Comparison of ENCODE assay signal across 9 cellular contexts in the genomic region with DNA sequence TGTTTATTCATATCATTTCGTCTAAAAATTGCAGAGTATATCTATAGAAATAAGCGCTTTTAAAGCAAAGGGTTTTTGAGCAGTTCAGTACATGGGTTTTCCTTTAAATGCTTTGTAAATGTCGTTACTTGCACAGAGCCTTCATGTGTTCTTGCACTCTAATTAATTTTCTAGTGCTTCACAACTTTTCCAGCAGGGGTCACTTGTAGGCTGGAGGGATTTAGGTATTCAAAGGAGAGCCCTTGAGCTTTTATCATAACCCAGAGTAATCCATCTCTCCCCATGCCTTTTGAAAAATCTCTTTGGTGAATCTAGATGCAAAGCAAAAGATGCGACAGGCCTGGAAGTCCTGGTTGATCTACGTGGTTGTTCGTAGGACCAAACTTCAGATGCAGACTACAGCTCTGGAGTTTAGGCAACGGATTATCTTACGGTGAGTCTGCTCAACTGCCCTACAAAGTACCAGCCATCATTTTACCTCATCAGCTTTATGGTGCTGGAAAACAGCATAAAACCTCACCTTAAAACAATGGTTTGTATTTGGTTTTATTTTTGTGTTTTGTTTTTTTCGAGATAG.
DNase-seq lines count a peak whose midpoint lies in the region; ATAC-seq and TF ChIP-seq lines count a peak whose summit lies in the region.
"Had no signal": no experiment of that assay in that cellular context is flagged by ENCODE, and none has a peak within 500 bp of the region (broad histone marks: within the 10 kb centered on the region; RNA-seq: fewer than 3 reads in every experiment).

No MANE protein-coding gene starts in this region.

- TF ChIP-seq POLR2A in right lobe of liver (IDR thresholded peaks at IDR 0.05): no peak

- intact Hi-C loops in MCF 10A (cut with micrococcal nuclease) (loop anchor here (1.0 to 5.0 kb wide), 3 partner anchors 76 to 414 kb away; no protein-coding TSS in a partner anchor), right lobe of liver (cut with DNase I) (no loop called here)

- no peaks in the 10 kb centered on the region for H3K36me3 ChIP-seq in right lobe of liver

- H3K4me3 ChIP-seq in right lobe of liver: no peak overlapping the region

- peaks cover 10% of the 10 kb centered on the region for H3K4me1 Mint-ChIP-seq in MCF 10A (ENCODE audit: insufficient read depth, unreplicated experiment)

- CTCF ChIA-PET in MCF 10A (lab: Yijun Ruan, JAX): interaction anchor here (0.7 to 3.0 kb wide), 16 partner anchors 10 to 416 kb away, joined by 3 to 13 read pairs (median 4); no protein-coding TSS in a partner anchor

- H3K27ac ChIP-seq in right lobe of liver: no peak overlapping the region

- H3K27me3 Mint-ChIP-seq in MCF 10A (ENCODE audit: insufficient read depth, unreplicated experiment): no peaks in the 10 kb centered on the region
- H3K27me3 Mint-ChIP-seq: central memory CD8-positive, alpha-beta T cell had no signal

- no peaks in the 10 kb centered on the region for H3K9me3 ChIP-seq in right lobe of liver

- TF ChIP-seq CTCF in MCF 10A (IDR thresholded peaks at IDR 0.05; ENCODE audit: unreplicated experiment) (peak; percentile 47), right lobe of liver (IDR thresholded peaks at IDR 0.05) (peak; percentile 49 to 66 (median 57))

- H3K36me3 Mint-ChIP-seq in activated naive CD4-positive, alpha-beta T cell treated with anti-CD3 and anti-CD28 coated beads, Interleukin-2, amount 50 U/mL, for 72 hours: peaks cover 5 to 15% of the 10 kb centered on the region in 2 donors
- H3K36me3 Mint-ChIP-seq in MCF 10A (ENCODE audit: insufficient read depth, unreplicated experiment): peaks cover 14% of the 10 kb centered on the region

- BruUV-seq in MCF 10A (replicated peaks; lab: Mats Ljungman, UMichigan): no TSS peak

- no peaks in the 10 kb centered on the region for H3K9me3 Mint-ChIP-seq in activated naive CD4-positive, alpha-beta T cell treated with anti-CD3 and anti-CD28 coated beads, Interleukin-2, amount 50 U/mL, for 72 hours
- H3K9me3 Mint-ChIP-seq in MCF 10A (ENCODE audit: unreplicated experiment): no peaks in the 10 kb centered on the region
- H3K9me3 Mint-ChIP-seq: central memory CD8-positive, alpha-beta T cell had no signal

- WGBS in right lobe of liver (ENCODE audit: insufficient coverage, low coverage, low lambda C conversion rate, missing lambda C conversion rate): 65% methylated on average over 7 of the region's 9 CpGs

- no peak for ATAC-seq in activated naive CD4-positive, alpha-beta T cell treated with anti-CD3 and anti-CD28 coated beads, Interleukin-2, amount 50 U/mL, for 72 hours
- ATAC-seq in right lobe of liver (peak in 3 of 4 donors; percentile 55 to 67 (median 60)), HG02759 (IDR thresholded peaks at IDR 0.05; ENCODE audit: unreplicated experiment) (no peak)

- peak overlapping the region; percentile 51 to 89 for H3K27ac Mint-ChIP-seq in activated naive CD4-positive, alpha-beta T cell treated with anti-CD3 and anti-CD28 coated beads, Interleukin-2, amount 50 U/mL, for 72 hours
- no peak overlapping the region for H3K27ac Mint-ChIP-seq in MCF 10A (ENCODE audit: low read depth, unreplicated experiment)

- no peak for DNase-seq in activated naive CD4-positive, alpha-beta T cell treated with anti-CD3 and anti-CD28 coated beads, Interleukin-2, amount 50 U/mL, for 72 hours (ENCODE audit: low spot score in 2 of 2)
- DNase-seq in activated naive CD4-positive, alpha-beta T cell treated with anti-CD3 and anti-CD28 coated beads, Interleukin-2, amount 50 U/mL, for 16 hours: no peak
- DNase-seq in NCI-H1694 (lab: John Stamatoyannopoulos, UW) (peak; percentile 36), MCF 10A (ENCODE audit: unreplicated experiment) (peak; percentile 47), right lobe of liver (no peak), NCI-H2029 treated with DMSO at 0.1 percent for 48 hours (lab: John Stamatoyannopoulos, UW) (no peak)
- no peak for DNase-seq in activated CD4-positive, alpha-beta T cell treated with anti-CD3 and anti-CD28 coated beads, Interleukin-2, amount 50 U/mL, for 4 hours

- POLR2A ChIA-PET in MCF 10A (lab: Yijun Ruan, JAX): no interaction called here

- no peak overlapping the region for H3K4me3 Mint-ChIP-seq in MCF 10A (ENCODE audit: unreplicated experiment)
- H3K4me3 Mint-ChIP-seq: central memory CD8-positive, alpha-beta T cell had no signal

- no peaks in the 10 kb centered on the region for H3K4me1 ChIP-seq in right lobe of liver

- no peaks in the 10 kb centered on the region for H3K27me3 ChIP-seq in right lobe of liver

Comparison
In these comparisons a context has a peak if more than half of its experiments do, and no peak if none do; other contexts are left out.
1. ATAC-seq: peak in right lobe of liver (3 of 4); none in activated naive CD4-positive, alpha-beta T cell treated with anti-CD3 and anti-CD28 coated beads, Interleukin-2, amount 50 U/mL, for 72 hours (0 of 2) and HG02759 (single experiment).
2. DNase-seq: peak in NCI-H1694 (single experiment) and MCF 10A (single experiment); none in activated naive CD4-positive, alpha-beta T cell treated with anti-CD3 and anti-CD28 coated beads, Interleukin-2, amount 50 U/mL, for 72 hours (0 of 2), activated naive CD4-positive, alpha-beta T cell treated with anti-CD3 and anti-CD28 coated beads, Interleukin-2, amount 50 U/mL, for 16 hours (single experiment), right lobe of liver (0 of 3), NCI-H2029 treated with DMSO at 0.1 percent for 48 hours (single experiment) and activated CD4-positive, alpha-beta T cell treated with anti-CD3 and anti-CD28 coated beads, Interleukin-2, amount 50 U/mL, for 4 hours (0 of 2).